21 cellular contexts compared by ENCODE assay signal in the genomic region with DNA sequence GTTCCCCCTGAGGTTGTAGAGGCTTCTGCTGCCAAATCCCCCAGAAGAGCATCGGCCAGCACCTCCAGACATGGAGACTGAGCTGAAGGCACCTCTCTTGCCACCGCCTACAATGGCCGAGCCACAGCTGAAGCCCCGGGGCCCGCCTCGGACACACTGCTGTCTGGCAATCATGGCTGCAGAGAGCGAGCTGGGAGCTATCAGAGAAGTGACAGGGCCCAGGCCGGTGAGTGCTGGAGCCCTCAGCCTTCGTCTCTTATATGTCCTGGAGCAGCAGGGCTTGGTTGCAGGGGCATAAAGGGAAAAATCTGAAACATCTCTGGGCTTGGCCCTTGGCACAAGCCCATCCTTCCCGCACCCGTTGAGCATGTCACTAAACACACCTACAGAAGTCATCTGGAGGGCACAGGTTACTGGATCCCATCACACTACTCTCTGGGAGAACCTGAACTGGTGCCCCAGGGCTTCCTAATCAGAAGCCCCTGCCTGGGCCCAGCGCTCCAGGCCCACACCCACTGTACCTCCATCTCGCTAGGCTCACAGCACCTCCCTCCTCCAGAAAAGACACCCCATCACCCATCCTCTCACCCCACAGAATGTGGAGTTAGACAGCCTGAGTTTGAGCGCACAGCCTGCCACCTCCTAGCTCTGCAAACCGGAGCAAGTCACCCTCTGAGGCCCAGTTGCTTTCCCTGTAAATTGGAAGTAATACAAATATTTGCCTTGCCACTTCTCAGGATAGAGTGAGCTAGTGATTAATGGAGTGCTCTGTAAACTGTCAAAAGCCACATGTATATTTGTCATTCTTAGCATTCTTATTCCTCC. TPM values are rescaled to one million over a fixed set of nuclear protein-coding genes. Genes with fewer than 3 reads are reported as not detected.
DNase-seq lines count a peak whose midpoint lies in the region; ATAC-seq and TF ChIP-seq lines count a peak whose summit lies in the region.
"Had no signal": no experiment of that assay in that cellular context is flagged by ENCODE, and none has a peak within 500 bp of the region (broad histone marks: within the 10 kb centered on the region; RNA-seq: fewer than 3 reads in every experiment).

A gene (minus strand): TSS at position 232 of the 825 bp plus-strand sequence. CDS start 58 bp downstream, at position 174.

- no peak within 1 kb of the TSS for H3K27ac ChIP-seq in PC-9
- H3K27ac ChIP-seq: colonic mucosa, parathyroid adenoma had no signal

- peaks cover 8% of the 10 kb centered on the region for H3K27me3 Mint-ChIP-seq in mesothelial cell of epicardium (ENCODE audit: low read depth)
- peaks cover 10% of the 10 kb centered on the region for H3K27me3 Mint-ChIP-seq in activated CD8-positive, alpha-beta memory T cell treated with anti-CD3 and anti-CD28 coated beads, Interleukin-2, amount 10 ng/mL, durations not matched to agents 7 days and 5 days
- H3K27me3 Mint-ChIP-seq: activated CD4-positive, alpha-beta memory T cell treated with anti-CD3 and anti-CD28 coated beads, Interleukin-2, amount 10 ng/mL, durations not matched to agents 7 days and 5 days had no signal

- H3K4me1 Mint-ChIP-seq in mesothelial cell of epicardium = peaks cover 31% of the 10 kb centered on the region
- H3K4me1 Mint-ChIP-seq in activated CD8-positive, alpha-beta memory T cell treated with anti-CD3 and anti-CD28 coated beads, Interleukin-2, amount 10 ng/mL, durations not matched to agents 7 days and 5 days = no peaks in the 10 kb centered on the region
- H3K4me1 Mint-ChIP-seq: activated CD4-positive, alpha-beta memory T cell treated with anti-CD3 and anti-CD28 coated beads, Interleukin-2, amount 10 ng/mL, durations not matched to agents 7 days and 5 days had no signal

- H3K27me3 ChIP-seq in PC-9 (ENCODE audit: insufficient read depth, low read depth) = no peaks in the 10 kb centered on the region; the same call in 1 of the 2 replicates
- H3K27me3 ChIP-seq: colonic mucosa had no signal

- ATAC-seq in HG02623 (IDR thresholded peaks at IDR 0.05; ENCODE audit: unreplicated experiment) = no peak
- ATAC-seq in activated CD8-positive, alpha-beta memory T cell treated with anti-CD3 and anti-CD28 coated beads, Interleukin-2, amount 10 ng/mL, durations not matched to agents 7 days and 5 days = no peak

- H3K79me2 ChIP-seq in PC-9 (ENCODE audit: low read depth) = no peaks in the 10 kb centered on the region
- H3K79me2 ChIP-seq: parathyroid adenoma had no signal

- H3K9me2 ChIP-seq in PC-9 (ENCODE audit: insufficient read depth) = no peaks in the 10 kb centered on the region

- H3K4me2 ChIP-seq in PC-9 = no peak within 1 kb of the TSS
- H3K4me2 ChIP-seq: smooth muscle cell had no signal

- no peak for TF ChIP-seq CTCF in PC-9 (conservative IDR thresholded peaks at IDR 0.05)
- no peak for TF ChIP-seq CTCF in mesothelial cell of epicardium (IDR thresholded peaks at IDR 0.05; ENCODE audit: unreplicated experiment)

- H3K4me3 Mint-ChIP-seq in mesothelial cell of epicardium = no peak within 1 kb of the TSS
- no peak within 1 kb of the TSS for H3K4me3 Mint-ChIP-seq in activated CD8-positive, alpha-beta memory T cell treated with anti-CD3 and anti-CD28 coated beads, Interleukin-2, amount 10 ng/mL, durations not matched to agents 7 days and 5 days
- H3K4me3 Mint-ChIP-seq: activated CD4-positive, alpha-beta memory T cell treated with anti-CD3 and anti-CD28 coated beads, Interleukin-2, amount 10 ng/mL, durations not matched to agents 7 days and 5 days; activated T-helper 1 cell treated with anti-CD3 and anti-CD28 coated beads, Interleukin-12 subunit alpha, Interleukin-12 subunit beta, Interleukin-2, Interleukin-4 antibody, amounts not matched to agents 30 ng/mL and 10 ng/mL and 1 ng/mL, durations not matched to agents 14 hours and 24 hours and 36 hours had no signal

- no peaks in the 10 kb centered on the region for H3K36me3 Mint-ChIP-seq in mesothelial cell of epicardium
- no peaks in the 10 kb centered on the region for H3K36me3 Mint-ChIP-seq in activated CD8-positive, alpha-beta memory T cell treated with anti-CD3 and anti-CD28 coated beads, Interleukin-2, amount 10 ng/mL, durations not matched to agents 7 days and 5 days

- CTCF ChIA-PET in PC-9 (lab: Charles Lee) = no interaction called here
- CTCF ChIA-PET in activated CD8-positive, alpha-beta memory T cell treated with anti-CD3 and anti-CD28 coated beads, Interleukin-2, amount 10 ng/mL, durations not matched to agents 7 days and 5 days (lab: Charles Lee) = interaction anchor here (2.2 kb wide), 1 partner anchor 56 kb away, joined by 5 read pairs; no protein-coding TSS in a partner anchor

- intact Hi-C loops in PC-9 (cut with micrococcal nuclease; ENCODE audit: unreplicated experiment) = no loop called here

- no peaks in the 10 kb centered on the region for H3F3A ChIP-seq in PC-9 (ENCODE audit: insufficient read depth, low read depth)

- no peak within 1 kb of the TSS for H2AFZ ChIP-seq in PC-9
- H2AFZ ChIP-seq: parathyroid adenoma had no signal

- no peak within 1 kb of the TSS for H3K4me3 ChIP-seq in PC-9
- H3K4me3 ChIP-seq: colonic mucosa, smooth muscle cell had no signal

- POLR2A ChIA-PET in PC-9 (lab: Charles Lee; ENCODE audit: unreplicated experiment) = interaction anchor here (0.5 kb wide), 1 partner anchor 104 kb away, joined by 7 read pairs; no protein-coding TSS in a partner anchor

- peak within 1 kb of the TSS; percentile 64 for H3K27ac Mint-ChIP-seq in mesothelial cell of epicardium
- no peak within 1 kb of the TSS for H3K27ac Mint-ChIP-seq in activated CD8-positive, alpha-beta memory T cell treated with anti-CD3 and anti-CD28 coated beads, Interleukin-2, amount 10 ng/mL, durations not matched to agents 7 days and 5 days
- H3K27ac Mint-ChIP-seq: activated CD4-positive, alpha-beta memory T cell treated with anti-CD3 and anti-CD28 coated beads, Interleukin-2, amount 10 ng/mL, durations not matched to agents 7 days and 5 days; activated T-helper 1 cell treated with anti-CD3 and anti-CD28 coated beads, Interleukin-12 subunit alpha, Interleukin-12 subunit beta, Interleukin-2, Interleukin-4 antibody, amounts not matched to agents 30 ng/mL and 10 ng/mL and 1 ng/mL, durations not matched to agents 14 hours and 24 hours and 36 hours had no signal

- no peaks in the 10 kb centered on the region for H3K9me3 Mint-ChIP-seq in mesothelial cell of epicardium
- no peaks in the 10 kb centered on the region for H3K9me3 Mint-ChIP-seq in activated CD8-positive, alpha-beta memory T cell treated with anti-CD3 and anti-CD28 coated beads, Interleukin-2, amount 10 ng/mL, durations not matched to agents 7 days and 5 days (ENCODE audit: low read depth)
- H3K9me3 Mint-ChIP-seq: activated CD4-positive, alpha-beta memory T cell treated with anti-CD3 and anti-CD28 coated beads, Interleukin-2, amount 10 ng/mL, durations not matched to agents 7 days and 5 days; activated T-helper 1 cell treated with anti-CD3 and anti-CD28 coated beads, Interleukin-12 subunit alpha, Interleukin-12 subunit beta, Interleukin-2, Interleukin-4 antibody, amounts not matched to agents 30 ng/mL and 10 ng/mL and 1 ng/mL, durations not matched to agents 14 hours and 24 hours and 36 hours had no signal

- H3K4me1 ChIP-seq in PC-9 (replicated peaks; ENCODE audit: insufficient read depth) = peaks cover 8% of the 10 kb centered on the region
- H3K4me1 ChIP-seq: colonic mucosa had no signal

- no peaks in the 10 kb centered on the region for H3K36me3 ChIP-seq in PC-9 (ENCODE audit: low read depth)
- H3K36me3 ChIP-seq: colonic mucosa had no signal

- DNase-seq in AG08396 (ENCODE audit: low spot score) (peak; percentile 38), GM03348 (ENCODE audit: low spot score) (peak; percentile 60), PC-9 (peak; percentile 41 to 66), mesothelial cell of epicardium (ENCODE audit: low spot score in 2 of 2, unreplicated experiment in 2 of 2) (no peak), RPMI8226 (no peak)
- no peak for DNase-seq in activated CD4-positive, CD25-positive, alpha-beta regulatory T cell treated with anti-CD3 and anti-CD28 coated beads, Interleukin-2, amount 50 U/mL, for 72 hours
- no peak for DNase-seq in activated CD8-positive, alpha-beta memory T cell treated with anti-CD3 and anti-CD28 coated beads, Interleukin-2, amount 10 ng/mL, durations not matched to agents 7 days and 5 days
- DNase-seq: activated CD4-positive, alpha-beta memory T cell treated with anti-CD3 and anti-CD28 coated beads, Interleukin-2, amount 10 ng/mL, durations not matched to agents 7 days and 5 days; AML-193; amniotic stem cell; colonic mucosa; kidney; NCI-H1105; NCI-H2227 treated with DMSO at 0.1 percent for 48 hours; stimulated activated naive CD4-positive, alpha-beta T cell treated with Interleukin-2 at 50 U/mL for 16 hours; SW 1271 had no signal

- H3K9me3 ChIP-seq in PC-9 (ENCODE audit: insufficient read depth, low read depth) = no peaks in the 10 kb centered on the region
- H3K9me3 ChIP-seq: colonic mucosa had no signal

- H4K20me1 ChIP-seq in PC-9 (ENCODE audit: insufficient read depth) = no peaks in the 10 kb centered on the region

- BruUV-seq in PC-9 (replicated peaks; lab: Mats Ljungman, UMichigan) = no TSS peak

RNA-seq across cellular contexts. Expression of the gene that starts here (rescaled TPM):
- total RNA-seq in PC-9 (2021) (3.0 and 5.3 TPM in 2 replicates), mesothelial cell of epicardium (1.00 to 1.4 TPM (median 1.3 TPM) in 3 replicates)
- not detected for total RNA-seq in activated CD8-positive, alpha-beta memory T cell treated with anti-CD3 and anti-CD28 coated beads, Interleukin-2, amount 10 ng/mL, durations not matched to agents 7 days and 5 days
- total RNA-seq: activated CD4-positive, alpha-beta memory T cell treated with anti-CD3 and anti-CD28 coated beads, Interleukin-2, amount 10 ng/mL, durations not matched to agents 7 days and 5 days; activated T-helper 1 cell treated with anti-CD3 and anti-CD28 coated beads, Interleukin-12 subunit alpha, Interleukin-12 subunit beta, Interleukin-2, Interleukin-4 antibody, amounts not matched to agents 30 ng/mL and 10 ng/mL and 1 ng/mL, durations not matched to agents 14 hours and 24 hours and 36 hours; colonic mucosa; endothelial cell of umbilical vein; kidney; smooth muscle cell had no signal

Comparison
In these comparisons a context has a peak if more than half of its experiments do, and no peak if none do; other contexts are left out.
1. DNase-seq: peak in AG08396 (single experiment), GM03348 (single experiment) and PC-9 (2 of 2); none in mesothelial cell of epicardium (0 of 2), activated CD4-positive, CD25-positive, alpha-beta regulatory T cell treated with anti-CD3 and anti-CD28 coated beads, Interleukin-2, amount 50 U/mL, for 72 hours (single experiment), activated CD8-positive, alpha-beta memory T cell treated with anti-CD3 and anti-CD28 coated beads, Interleukin-2, amount 10 ng/mL, durations not matched to agents 7 days and 5 days (single experiment) and RPMI8226 (single experiment).